In the genomic region with DNA sequence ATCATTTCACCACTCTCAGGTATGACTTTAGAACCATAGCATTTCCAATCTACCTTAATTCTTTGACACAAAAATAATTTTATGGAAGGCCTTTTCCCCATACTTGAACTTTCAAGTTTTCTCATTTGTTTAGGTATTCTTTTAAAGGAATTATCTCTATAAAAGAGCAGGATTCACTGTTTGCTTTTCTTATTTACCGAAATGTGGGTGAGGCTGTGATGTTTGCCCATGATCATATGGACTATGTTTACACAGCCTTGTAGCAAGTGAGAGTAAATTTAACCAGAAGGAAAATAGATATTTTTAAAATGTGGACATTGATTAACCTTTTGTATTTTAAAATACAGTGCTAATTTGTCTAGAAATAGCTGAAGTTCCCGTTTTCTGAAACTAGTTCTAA, we compare ENCODE assay signal across 14 cellular contexts. TPM values are rescaled to one million over a fixed set of nuclear protein-coding genes. Genes with fewer than 3 reads are reported as not detected.
A peak's percentile ranks its signal among the peaks of the same experiment; 100 is the strongest.
DNase-seq lines count a peak whose midpoint lies in the region; ATAC-seq and TF ChIP-seq lines count a peak whose summit lies in the region.
"Had no signal": no experiment of that assay in that cellular context is flagged by ENCODE, and none has a peak within 500 bp of the region (broad histone marks: within the 10 kb centered on the region; RNA-seq: fewer than 3 reads in every experiment).

No MANE protein-coding gene starts in this region.

- H3K27ac ChIP-seq in left ventricle myocardium inferior (replicated peaks) (peak overlapping the region; percentile 36), mesenchymal stem cell (ENCODE audit: low read length, poor library complexity, severe bottlenecking) (no peak overlapping the region)
- H3K27ac ChIP-seq in naive thymus-derived CD4-positive, alpha-beta T cell (ENCODE audit: low read depth, low read length): no peak overlapping the region

- no peak for ATAC-seq in naive thymus-derived CD4-positive, alpha-beta T cell
- ATAC-seq in GM19455 (IDR thresholded peaks at IDR 0.05; ENCODE audit: unreplicated experiment) (no peak), HG02852 (IDR thresholded peaks at IDR 0.05; ENCODE audit: unreplicated experiment) (no peak)
- ATAC-seq: CD8-positive, alpha-beta T cell had no signal

- no peak overlapping the region for H2BK120ac ChIP-seq in mesenchymal stem cell (ENCODE audit: low read depth, low read length)

- CTCF ChIA-PET in naive thymus-derived CD4-positive, alpha-beta T cell (lab: Charles Lee): no interaction called here

- no peak overlapping the region for H2AFZ ChIP-seq in mesenchymal stem cell (ENCODE audit: low read depth, low read length)

- H3K79me1 ChIP-seq in mesenchymal stem cell (replicated peaks; ENCODE audit: low read length, poor library complexity, severe bottlenecking): peaks cover 11% of the 10 kb centered on the region

- H3K27me3 Mint-ChIP-seq in activated T-helper 2 cell treated with anti-CD3 and anti-CD28 coated beads, Interferon-gamma antibody, Interleukin-2, Interleukin-4, amounts not matched to agents 10 μg/mL and 5 μg/mL and 100 μg/mL, durations not matched to agents 14 hours and 24 hours and 36 hours (ENCODE audit: low read depth): no peaks in the 10 kb centered on the region
- no peaks in the 10 kb centered on the region for H3K27me3 Mint-ChIP-seq in naive thymus-derived CD4-positive, alpha-beta T cell

- H3K36me3 Mint-ChIP-seq in activated T-helper 2 cell treated with anti-CD3 and anti-CD28 coated beads, Interferon-gamma antibody, Interleukin-2, Interleukin-4, amounts not matched to agents 10 μg/mL and 5 μg/mL and 100 μg/mL, durations not matched to agents 14 hours and 24 hours and 36 hours (ENCODE audit: low read depth): peaks cover 74% of the 10 kb centered on the region
- peaks cover 0 to 35% (median 25%) of the 10 kb centered on the region in 5 donors for H3K36me3 Mint-ChIP-seq in naive thymus-derived CD4-positive, alpha-beta T cell

- H3K4me1 ChIP-seq in left ventricle myocardium inferior (peaks cover 58% of the 10 kb centered on the region), mesenchymal stem cell (ENCODE audit: control insufficient read depth, insufficient read depth, low read depth, low read length) (peaks cover 3% of the 10 kb centered on the region)
- H3K4me1 ChIP-seq in naive thymus-derived CD4-positive, alpha-beta T cell (ENCODE audit: control insufficient read depth in 2 of 2, insufficient read depth in 2 of 2, low read length in 2 of 2): peaks cover 30 to 46% of the 10 kb centered on the region in 2 donors

- no peak overlapping the region for H3K4me2 ChIP-seq in mesenchymal stem cell (ENCODE audit: low read length, poor library complexity, severe bottlenecking)

- H2AK5ac ChIP-seq in mesenchymal stem cell (ENCODE audit: low read length, severe bottlenecking): no peak overlapping the region

- no peak overlapping the region for H3K4me3 ChIP-seq in left ventricle myocardium inferior
- H3K4me3 ChIP-seq in naive thymus-derived CD4-positive, alpha-beta T cell (ENCODE audit: low read length): no peak overlapping the region
- no peak overlapping the region for H3K4me3 ChIP-seq in mesenchymal stem cell (ENCODE audit: insufficient read depth in 1 of 2, low read depth in 1 of 2, low read length in 2 of 2)
- H3K4me3 ChIP-seq: psoas muscle had no signal

- H2BK15ac ChIP-seq in mesenchymal stem cell (ENCODE audit: low read depth, poor library complexity, severe bottlenecking): no peak overlapping the region

- TF ChIP-seq CTCF in left ventricle myocardium inferior (IDR thresholded peaks at IDR 0.05; ENCODE audit: borderline replicate concordance): no peak

- no peak overlapping the region for H3K4me3 Mint-ChIP-seq in activated T-helper 2 cell treated with anti-CD3 and anti-CD28 coated beads, Interferon-gamma antibody, Interleukin-2, Interleukin-4, amounts not matched to agents 10 μg/mL and 5 μg/mL and 100 μg/mL, durations not matched to agents 14 hours and 24 hours and 36 hours (ENCODE audit: low read depth)
- peak overlapping the region in 5 of 10 donors; percentile 17 to 63 (median 32) for H3K4me3 Mint-ChIP-seq in naive thymus-derived CD4-positive, alpha-beta T cell

- H4K91ac ChIP-seq in mesenchymal stem cell (ENCODE audit: low read length): no peak overlapping the region

- intact Hi-C loops in left ventricle myocardium inferior (cut with micrococcal nuclease): no loop called here
- intact Hi-C loops in cardiac septum (cut with DNase I): no loop called here
- intact Hi-C loops in activated T-helper 2 cell treated with anti-CD3 and anti-CD28 coated beads, Interferon-gamma antibody, Interleukin-2, Interleukin-4, amounts not matched to agents 10 μg/mL and 5 μg/mL and 100 μg/mL, durations not matched to agents 14 hours and 24 hours and 36 hours (cut with micrococcal nuclease): loop anchor here (5.0 kb wide), 1 partner anchor 33 kb away; no protein-coding TSS in a partner anchor
- intact Hi-C loops in naive thymus-derived CD4-positive, alpha-beta T cell (cut with micrococcal nuclease): loop anchor here in 1 of 2 donors (2.0 kb wide), 1 partner anchor 18 kb away; no protein-coding TSS in a partner anchor

- no peaks in the 10 kb centered on the region for H3K9me3 Mint-ChIP-seq in activated T-helper 2 cell treated with anti-CD3 and anti-CD28 coated beads, Interferon-gamma antibody, Interleukin-2, Interleukin-4, amounts not matched to agents 10 μg/mL and 5 μg/mL and 100 μg/mL, durations not matched to agents 14 hours and 24 hours and 36 hours
- H3K9me3 Mint-ChIP-seq in naive thymus-derived CD4-positive, alpha-beta T cell: no peaks in the 10 kb centered on the region
- H3K9me3 Mint-ChIP-seq: CD8-positive, alpha-beta T cell had no signal

- H3K27ac Mint-ChIP-seq in activated T-helper 2 cell treated with anti-CD3 and anti-CD28 coated beads, Interferon-gamma antibody, Interleukin-2, Interleukin-4, amounts not matched to agents 10 μg/mL and 5 μg/mL and 100 μg/mL, durations not matched to agents 14 hours and 24 hours and 36 hours: peak overlapping the region; percentile 78
- peak overlapping the region in 5 of 9 donors; percentile 14 to 74 (median 42) for H3K27ac Mint-ChIP-seq in naive thymus-derived CD4-positive, alpha-beta T cell

- DNase-seq in left ventricle myocardium inferior (no peak), cardiac septum (ENCODE audit: low spot score) (no peak), mesenchymal stem cell (no peak), GF-D8 (lab: John Stamatoyannopoulos, UW) (no peak)
- DNase-seq in activated T-helper 2 cell treated with anti-CD3 and anti-CD28 coated beads, Interferon-gamma antibody, Interleukin-2, Interleukin-4, amounts not matched to agents 10 μg/mL and 5 μg/mL and 100 μg/mL, durations not matched to agents 14 hours and 24 hours and 36 hours (ENCODE audit: low spot score): no peak
- DNase-seq in naive thymus-derived CD4-positive, alpha-beta T cell: no peak
- DNase-seq: amygdala; CD8-positive, alpha-beta T cell; NCI-H2029 treated with DMSO at 0.1 percent for 48 hours; psoas muscle; stimulated activated CD4-positive, alpha-beta T cell treated with anti-CD3 and anti-CD28 coated beads, Interleukin-2, amount 100 ng/mL, for 48 hours; stimulated activated naive CD4-positive, alpha-beta T cell treated with Interleukin-2 at 50 U/mL for 16 hours had no signal

- H3K23ac ChIP-seq in mesenchymal stem cell (ENCODE audit: low read length in 2 of 2): no peak overlapping the region

- H3K9me3 ChIP-seq in left ventricle myocardium inferior (replicated peaks): no peaks in the 10 kb centered on the region
- no peaks in the 10 kb centered on the region for H3K9me3 ChIP-seq in naive thymus-derived CD4-positive, alpha-beta T cell (ENCODE audit: control insufficient read depth in 2 of 3, low read length in 3 of 3)
- no peaks in the 10 kb centered on the region for H3K9me3 ChIP-seq in mesenchymal stem cell (ENCODE audit: control insufficient read depth, low read length)
- H3K9me3 ChIP-seq: psoas muscle had no signal

- H3K18ac ChIP-seq in mesenchymal stem cell (ENCODE audit: low read depth in 1 of 2, low read length in 2 of 2): no peak overlapping the region

- no peak overlapping the region for H3K4ac ChIP-seq in mesenchymal stem cell (ENCODE audit: low read depth in 1 of 2, low read length in 2 of 2)

- H3K4me1 Mint-ChIP-seq in activated T-helper 2 cell treated with anti-CD3 and anti-CD28 coated beads, Interferon-gamma antibody, Interleukin-2, Interleukin-4, amounts not matched to agents 10 μg/mL and 5 μg/mL and 100 μg/mL, durations not matched to agents 14 hours and 24 hours and 36 hours (ENCODE audit: low read depth): peaks cover 60% of the 10 kb centered on the region
- peaks cover 51 to 86% (median 81%) of the 10 kb centered on the region in 7 donors for H3K4me1 Mint-ChIP-seq in naive thymus-derived CD4-positive, alpha-beta T cell

- H4K8ac ChIP-seq in mesenchymal stem cell (ENCODE audit: low read length): no peak overlapping the region

- no peak overlapping the region for H2BK5ac ChIP-seq in mesenchymal stem cell (ENCODE audit: low read depth, low read length, poor library complexity, severe bottlenecking)

- H2BK12ac ChIP-seq in mesenchymal stem cell (ENCODE audit: low read length in 2 of 2): no peak overlapping the region

- H3K9ac ChIP-seq in mesenchymal stem cell (ENCODE audit: low read length): no peak overlapping the region

- no peaks in the 10 kb centered on the region for H3K27me3 ChIP-seq in left ventricle myocardium inferior (ENCODE audit: low read depth)
- no peaks in the 10 kb centered on the region for H3K27me3 ChIP-seq in naive thymus-derived CD4-positive, alpha-beta T cell (ENCODE audit: control insufficient read depth in 2 of 2, insufficient read depth in 2 of 2, low read length in 2 of 2)
- no peaks in the 10 kb centered on the region for H3K27me3 ChIP-seq in mesenchymal stem cell (ENCODE audit: control insufficient read depth in 1 of 2, insufficient read depth in 1 of 2, low read length in 2 of 2)

- peaks cover 4% of the 10 kb centered on the region for H3K36me3 ChIP-seq in left ventricle myocardium inferior
- peaks cover 0 to 6% (median 5%) of the 10 kb centered on the region in 3 experiments for H3K36me3 ChIP-seq in naive thymus-derived CD4-positive, alpha-beta T cell (ENCODE audit: control insufficient read depth in 2 of 3, insufficient read depth in 3 of 3, low read length in 3 of 3)
- H3K36me3 ChIP-seq in mesenchymal stem cell (ENCODE audit: control insufficient read depth in 1 of 2, insufficient read depth in 2 of 2, low read depth in 1 of 2, low read length in 2 of 2): peaks cover 0 to 39% of the 10 kb centered on the region in 2 experiments

- WGBS in mesenchymal stem cell: 83% methylated on average over 1 of the region's 2 CpGs

- H3K14ac ChIP-seq in mesenchymal stem cell (ENCODE audit: low read length in 2 of 2): no peak overlapping the region

- POLR2A ChIA-PET in naive thymus-derived CD4-positive, alpha-beta T cell (lab: Charles Lee): no interaction called here

RNA-seq across cellular contexts. Expression of a gene that starts 26.3 kb away (rescaled TPM):
- total RNA-seq in left ventricle myocardium inferior (92.2 TPM), cardiac septum (75.1 TPM)
- 173 and 176 TPM in 2 replicates for total RNA-seq in activated T-helper 2 cell treated with anti-CD3 and anti-CD28 coated beads, Interferon-gamma antibody, Interleukin-2, Interleukin-4, amounts not matched to agents 10 μg/mL and 5 μg/mL and 100 μg/mL, durations not matched to agents 14 hours and 24 hours and 36 hours
- total RNA-seq in naive thymus-derived CD4-positive, alpha-beta T cell: 100 to 1,000 TPM in 2 of 5 experiments, 10 to 100 TPM in 3; 71.0 to 186 (median 95.4) TPM
- polyA plus RNA-seq in naive thymus-derived CD4-positive, alpha-beta T cell: 10 to 100 TPM; 73.1 to 79.4 TPM
- polyA plus RNA-seq in mesenchymal stem cell (2013, experiment 1 of 2): 33.1 TPM
- polyA plus RNA-seq in mesenchymal stem cell (2013, experiment 2 of 2): 34.4 TPM
